1 cellular context compared by ENCODE assay signal in the genomic region with DNA sequence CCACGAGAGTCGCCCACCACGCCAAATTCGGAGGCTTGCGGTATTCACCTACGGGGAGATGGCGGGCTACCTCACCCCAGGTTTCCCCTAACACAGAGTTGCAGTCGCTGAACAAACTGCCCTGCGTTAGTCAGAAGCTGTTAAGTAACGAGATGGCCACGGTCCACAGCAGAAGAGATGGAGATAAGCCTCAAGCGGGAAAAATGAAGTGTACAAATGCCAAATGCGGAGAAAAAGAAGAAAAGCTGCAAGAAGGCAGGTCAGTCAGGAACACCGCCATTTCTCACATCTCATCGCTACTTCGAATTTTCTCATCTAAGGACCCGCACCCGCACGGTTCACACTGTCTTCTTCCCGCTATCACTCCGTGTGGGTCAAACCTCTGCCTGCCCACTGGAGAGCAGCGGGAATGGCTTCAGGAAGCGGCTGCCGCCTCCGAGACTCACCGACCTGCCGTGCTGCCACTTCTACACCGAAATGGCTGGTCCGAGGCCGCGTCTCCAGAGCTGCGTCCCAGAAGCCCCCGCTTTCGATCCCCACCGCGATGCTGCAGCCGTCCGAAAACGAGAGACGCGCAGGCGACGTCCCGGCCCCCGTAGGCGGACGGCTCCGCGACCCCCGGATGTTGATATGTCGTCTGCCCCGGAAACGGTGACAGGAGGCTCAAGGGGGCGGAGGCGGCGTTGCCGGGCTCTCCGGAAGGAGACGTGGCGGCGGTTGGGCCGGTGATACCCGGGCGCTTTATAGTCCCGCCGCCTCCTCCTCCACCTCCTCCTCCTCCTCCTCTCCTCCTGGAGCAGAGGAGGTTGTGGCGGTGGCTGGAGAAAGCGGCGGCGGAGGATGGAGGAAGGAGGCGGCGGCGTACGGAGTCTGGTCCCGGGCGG.
TF ChIP-seq lines count a peak whose summit lies in the region.

A gene with protein sequence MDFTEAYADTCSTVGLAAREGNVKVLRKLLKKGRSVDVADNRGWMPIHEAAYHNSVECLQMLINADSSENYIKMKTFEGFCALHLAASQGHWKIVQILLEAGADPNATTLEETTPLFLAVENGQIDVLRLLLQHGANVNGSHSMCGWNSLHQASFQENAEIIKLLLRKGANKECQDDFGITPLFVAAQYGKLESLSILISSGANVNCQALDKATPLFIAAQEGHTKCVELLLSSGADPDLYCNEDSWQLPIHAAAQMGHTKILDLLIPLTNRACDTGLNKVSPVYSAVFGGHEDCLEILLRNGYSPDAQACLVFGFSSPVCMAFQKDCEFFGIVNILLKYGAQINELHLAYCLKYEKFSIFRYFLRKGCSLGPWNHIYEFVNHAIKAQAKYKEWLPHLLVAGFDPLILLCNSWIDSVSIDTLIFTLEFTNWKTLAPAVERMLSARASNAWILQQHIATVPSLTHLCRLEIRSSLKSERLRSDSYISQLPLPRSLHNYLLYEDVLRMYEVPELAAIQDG (minus strand): TSS at position 583 of the 884 bp plus-strand sequence. CDS start 21,381 bp downstream, outside the sequence.
A gene with protein sequence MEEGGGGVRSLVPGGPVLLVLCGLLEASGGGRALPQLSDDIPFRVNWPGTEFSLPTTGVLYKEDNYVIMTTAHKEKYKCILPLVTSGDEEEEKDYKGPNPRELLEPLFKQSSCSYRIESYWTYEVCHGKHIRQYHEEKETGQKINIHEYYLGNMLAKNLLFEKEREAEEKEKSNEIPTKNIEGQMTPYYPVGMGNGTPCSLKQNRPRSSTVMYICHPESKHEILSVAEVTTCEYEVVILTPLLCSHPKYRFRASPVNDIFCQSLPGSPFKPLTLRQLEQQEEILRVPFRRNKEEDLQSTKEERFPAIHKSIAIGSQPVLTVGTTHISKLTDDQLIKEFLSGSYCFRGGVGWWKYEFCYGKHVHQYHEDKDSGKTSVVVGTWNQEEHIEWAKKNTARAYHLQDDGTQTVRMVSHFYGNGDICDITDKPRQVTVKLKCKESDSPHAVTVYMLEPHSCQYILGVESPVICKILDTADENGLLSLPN (plus strand): TSS at position 674 of the 884 bp plus-strand sequence. CDS start 167 bp downstream, at position 841.

TF ChIP-seq in endothelial cell of umbilical vein, 7 proteins besides CTCF, POLR2A, EP300 and RAD21:
- TF ChIP-seq GATA2 (IDR thresholded peaks at IDR 0.05; ENCODE audit: insufficient read depth, insufficient read length, low read depth, low read length) (no peak), POLR2AphosphoS5 (IDR thresholded peaks at IDR 0.05; ENCODE audit: insufficient read depth, low read depth, low read length) (peak; percentile 93)
